ENCODE assay signal across 25 cellular contexts in the genomic region with DNA sequence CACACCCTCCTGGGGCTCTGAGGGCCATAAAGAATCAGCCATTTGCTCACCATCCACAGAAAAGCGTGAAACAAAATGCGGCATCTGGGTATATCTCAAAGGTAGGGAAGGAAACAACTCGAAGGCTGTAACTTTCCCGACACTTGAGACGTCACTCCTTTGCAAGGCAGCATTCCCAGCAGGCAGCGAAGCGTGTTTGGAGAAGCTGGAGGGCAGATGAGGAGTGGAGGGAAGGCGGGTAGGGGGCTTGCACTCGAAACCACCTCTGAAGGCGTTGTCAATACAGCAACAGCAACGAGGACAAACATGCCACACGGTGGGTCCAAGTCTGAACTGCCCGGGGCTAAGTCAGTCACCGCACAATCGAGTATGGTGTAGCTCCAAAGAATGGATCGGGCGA.
DNase-seq lines count a peak whose midpoint lies in the region; ATAC-seq and TF ChIP-seq lines count a peak whose summit lies in the region.
"Had no signal": no experiment of that assay in that cellular context is flagged by ENCODE, and none has a peak within 500 bp of the region (broad histone marks: within the 10 kb centered on the region; RNA-seq: fewer than 3 reads in every experiment).

No MANE protein-coding gene starts in this region.

- in situ Hi-C loops in KBM-7 (cut with MboI; ENCODE audit: low pct_unique_long_range_greater_than_20kb, low sequenced_read_pairs) = no loop called here

- peaks cover 8% of the 10 kb centered on the region for H3K4me1 Mint-ChIP-seq in nephron

- H3K27ac Mint-ChIP-seq in nephron = peak overlapping the region; percentile 94
- H3K27ac Mint-ChIP-seq: CD4-positive, alpha-beta memory T cell had no signal

- DNase-seq in DMS79 treated with DMSO at 0.1 percent for 48 hours (lab: John Stamatoyannopoulos, UW) (peak; percentile 43), DMS79 (lab: John Stamatoyannopoulos, UW) (no peak), posterior vena cava (ENCODE audit: low spot score) (peak; percentile 16), KBM-7 (no peak), AG08395 (ENCODE audit: low spot score) (no peak)
- DNase-seq: ACHN; Caco-2; CD4-positive, alpha-beta memory T cell; DMS 273 treated with DMSO at 0.1 percent for 48 hours; GDM1; MM.1S; NCI-H1048; NCI-H1436 treated with DMSO at 0.1 percent for 48 hours; NCI-H1930; NCI-H345; NCI-H524; NCI-H774; NK-92 treated with Interleukin-12 subunit alpha and Interleukin-12 subunit beta, amount 100 ng/mL, for 24 hours; SIG-M5; SK-N-SH had no signal

- no peaks in the 10 kb centered on the region for H3K9me3 Mint-ChIP-seq in nephron
- H3K9me3 Mint-ChIP-seq: CD4-positive, alpha-beta memory T cell had no signal

- intact Hi-C loops in posterior vena cava (cut with DNase I) = no loop called here

- peaks cover 28% of the 10 kb centered on the region for H3K27me3 Mint-ChIP-seq in nephron (ENCODE audit: low read depth)
- H3K27me3 Mint-ChIP-seq: CD4-positive, alpha-beta memory T cell had no signal

- TF ChIP-seq CTCF in nephron (IDR thresholded peaks at IDR 0.05; ENCODE audit: unreplicated experiment in 3 of 3) = no peak

- H3K4me3 Mint-ChIP-seq in nephron = peak overlapping the region in 1 of 3 experiments; percentile 45
- H3K4me3 Mint-ChIP-seq: CD4-positive, alpha-beta memory T cell had no signal

- H3K36me3 Mint-ChIP-seq in nephron (ENCODE audit: low read depth) = no peaks in the 10 kb centered on the region

- no peak for ATAC-seq in GM19397 (IDR thresholded peaks at IDR 0.05; ENCODE audit: unreplicated experiment)
- no peak for ATAC-seq in HG03520 (IDR thresholded peaks at IDR 0.05; ENCODE audit: unreplicated experiment)
- ATAC-seq: K562, Panc1 had no signal

Comparison
In these comparisons a context has a peak if more than half of its experiments do, and no peak if none do; other contexts are left out.
1. DNase-seq: peak in DMS79 treated with DMSO at 0.1 percent for 48 hours (single experiment) and posterior vena cava (single experiment); none in DMS79 (single experiment), KBM-7 (single experiment) and AG08395 (single experiment).